In the genomic region with DNA sequence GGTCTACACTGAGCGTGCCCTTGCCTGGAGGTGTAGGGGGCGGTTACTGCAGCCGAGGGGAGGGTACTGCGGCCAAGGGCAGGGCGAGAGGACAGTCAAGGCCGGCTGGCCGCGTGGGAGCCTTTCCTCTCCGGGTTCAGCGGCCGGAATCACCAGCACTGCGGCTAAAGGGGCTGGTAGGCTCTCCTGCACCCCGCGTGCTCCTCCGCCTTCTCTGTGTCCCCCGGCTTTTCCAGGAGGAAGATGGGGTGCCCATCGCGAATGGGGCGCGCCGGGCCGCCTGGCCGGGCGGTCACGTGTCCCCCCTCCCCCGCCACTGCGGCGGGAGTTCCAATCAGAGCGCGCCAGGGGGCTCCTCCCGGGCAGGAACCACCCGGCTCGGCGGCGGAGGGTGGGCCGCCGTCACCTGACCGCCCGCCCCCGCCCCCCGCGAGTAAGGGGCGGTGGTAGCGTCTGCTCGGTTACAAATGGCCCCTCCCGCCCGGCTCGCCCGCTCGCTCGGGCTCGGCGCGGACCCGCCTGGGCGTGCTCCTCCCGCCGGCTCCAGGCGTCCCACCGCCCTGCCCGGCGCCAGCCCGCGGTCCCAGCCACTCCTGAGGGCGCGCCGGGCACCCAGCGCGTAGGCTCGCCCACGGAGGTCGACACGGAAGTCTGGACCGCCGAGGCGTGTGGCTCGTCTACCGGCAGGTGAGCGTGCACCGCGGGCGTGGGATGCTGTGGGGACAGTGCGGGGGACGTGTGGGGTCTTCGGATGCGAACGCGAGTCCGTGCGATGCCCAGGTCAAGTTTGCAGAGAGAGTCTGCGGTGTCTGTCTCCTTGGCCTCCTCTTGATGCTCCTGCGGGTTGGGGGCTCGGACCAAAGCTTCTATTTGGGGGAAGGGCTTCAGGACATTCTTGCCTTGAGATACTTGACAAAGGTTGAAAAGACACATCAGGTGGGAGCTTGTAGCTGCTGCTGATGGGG, we compare ENCODE assay signal across 8 cellular contexts.
DNase-seq lines count a peak whose midpoint lies in the region; ATAC-seq and TF ChIP-seq lines count a peak whose summit lies in the region.

No MANE protein-coding gene starts in this region.

- H3K4me3 ChIP-seq in brain microvascular endothelial cell (ENCODE audit: low read depth, low read length), result peak overlapping the region; percentile 67
- H3K4me3 ChIP-seq in spleen, result peak overlapping the region; percentile 39 to 72 (median 51)

- peaks cover 38 to 55% (median 52%) of the 10 kb centered on the region in 6 donors for H3K4me1 ChIP-seq in spleen

- peak; percentile 46 for ATAC-seq in GM21390 (IDR thresholded peaks at IDR 0.05; ENCODE audit: unreplicated experiment)
- ATAC-seq in HG03196 (IDR thresholded peaks at IDR 0.05; ENCODE audit: unreplicated experiment), result no peak
- no peak for ATAC-seq in HG03139 (IDR thresholded peaks at IDR 0.05; ENCODE audit: unreplicated experiment)

- TF ChIP-seq CTCF in brain microvascular endothelial cell (IDR thresholded peaks at IDR 0.05; ENCODE audit: low read depth, low read length, missing control alignments), result no peak
- no peak for TF ChIP-seq CTCF in spleen (IDR thresholded peaks at IDR 0.05 in 8 of 11, conservative IDR thresholded peaks at IDR 0.05 in 3 of 11)

- TF ChIP-seq POLR2A in spleen (IDR thresholded peaks at IDR 0.05), result no peak

- in situ Hi-C loops in brain microvascular endothelial cell (cut with HindIII; ENCODE audit: low pct_ligation_motif_present, low sequenced_read_pairs), result no loop called here

- H3K9me3 ChIP-seq in spleen, result no peaks in the 10 kb centered on the region

- H3K27me3 ChIP-seq in brain microvascular endothelial cell (replicated peaks) (peaks cover 18% of the 10 kb centered on the region), spleen (replicated peaks in 1 of 7) (peaks cover 14 to 99% (median 84%) of the 10 kb centered on the region in 7 donors)

- 2 to 8% (median 5%) methylated on average over 24 to 93 of the region's 93 CpGs for WGBS in spleen, 5 donors

- H3K36me3 ChIP-seq in brain microvascular endothelial cell (replicated peaks) (no peaks in the 10 kb centered on the region), spleen (no peaks in the 10 kb centered on the region)

- intact Hi-C loops in spleen (cut with DNase I; ENCODE audit: low total_unique reads), result no loop called here

- no peak overlapping the region for H3K27ac ChIP-seq in brain microvascular endothelial cell
- peak overlapping the region in 4 of 8 donors; percentile 28 to 60 (median 35) for H3K27ac ChIP-seq in spleen

- peak; percentile 43 for DNase-seq in COR-L47 (lab: John Stamatoyannopoulos, UW)
- peak; percentile 55 for DNase-seq in NCI-H2029 treated with DMSO at 0.1 percent for 48 hours (lab: John Stamatoyannopoulos, UW)
- peak; percentile 31 for DNase-seq in brain microvascular endothelial cell
- peak; percentile 85 for DNase-seq in iPS-NIHi11 (ENCODE audit: low spot score)
- DNase-seq in spleen, result peak; percentile 82

Comparison
In these comparisons a context has a peak if more than half of its experiments do, and no peak if none do; other contexts are left out.
1. DNase-seq: peak in every context shown above with its lines; median percentile 85 in iPS-NIHi11; 82 in spleen; 55 in NCI-H2029 treated with DMSO at 0.1 percent for 48 hours; 43 in COR-L47; 31 in brain microvascular endothelial cell.